Comparison of ENCODE assay signal across 8 cellular contexts in genomic region chr9:129460323-129461261, GRCh38.
DNase-seq lines count a peak whose midpoint lies in the region; ATAC-seq and TF ChIP-seq lines count a peak whose summit lies in the region.

No MANE protein-coding gene starts in this region.

- peaks cover 48% of the 10 kb centered on the region for H3K4me1 ChIP-seq in left ventricle myocardium inferior

- DNase-seq in EH (ENCODE audit: low read depth) (peak; percentile 99), HFF-Myc (ENCODE audit: extremely low read depth, low read depth) (peak; percentile 95), NCI-H1436 (lab: John Stamatoyannopoulos, UW) (peak; percentile 98), T-helper 17 cell (peak; percentile 72 to 83 (median 75)), amygdala (lab: John Stamatoyannopoulos, UW) (peak in 55 of 56 donors; percentile 48 to 98 (median 93)), left ventricle myocardium inferior (peak; percentile 97), posterior vena cava (ENCODE audit: low spot score) (peak; percentile 99), type B pancreatic cell (ENCODE audit: extremely low spot score, unreplicated experiment) (peak; percentile 94)

- H3K4me1 Mint-ChIP-seq in T-helper 17 cell (peaks cover 25% of the 10 kb centered on the region), type B pancreatic cell (ENCODE audit: unreplicated experiment) (peaks cover 25% of the 10 kb centered on the region)

- intact Hi-C loops in left ventricle myocardium inferior (cut with micrococcal nuclease) = no loop called here
- intact Hi-C loops in posterior vena cava (cut with DNase I) = no loop called here

- peak overlapping the region; percentile 99 for H3K27ac ChIP-seq in left ventricle myocardium inferior (replicated peaks)

- H3K27me3 Mint-ChIP-seq in T-helper 17 cell (no peaks in the 10 kb centered on the region), type B pancreatic cell (no peaks in the 10 kb centered on the region)

- peak; percentile 84 for ATAC-seq in T-helper 17 cell

- no peaks in the 10 kb centered on the region for H3K9me3 ChIP-seq in T-helper 17 cell (ENCODE audit: control insufficient read depth, low read length, poor library complexity, severe bottlenecking)
- H3K9me3 ChIP-seq in left ventricle myocardium inferior (replicated peaks) = no peaks in the 10 kb centered on the region

- H3K27me3 ChIP-seq in left ventricle myocardium inferior (ENCODE audit: low read depth) = no peaks in the 10 kb centered on the region

- H3K36me3 ChIP-seq in left ventricle myocardium inferior = no peaks in the 10 kb centered on the region

- peak overlapping the region; percentile 87 for H3K4me3 Mint-ChIP-seq in T-helper 17 cell
- peak overlapping the region; percentile 83 for H3K4me3 Mint-ChIP-seq in type B pancreatic cell

- peak overlapping the region; percentile 94 for H3K27ac Mint-ChIP-seq in T-helper 17 cell
- peak overlapping the region; percentile 85 for H3K27ac Mint-ChIP-seq in type B pancreatic cell

- TF ChIP-seq CTCF in HFF-Myc (IDR thresholded peaks at IDR 0.05; ENCODE audit: low read depth, low read length, missing control alignments) (no peak), left ventricle myocardium inferior (IDR thresholded peaks at IDR 0.05; ENCODE audit: borderline replicate concordance) (peak; percentile 53), type B pancreatic cell (conservative IDR thresholded peaks at IDR 0.05) (peak; percentile 14)

- H3K9me3 Mint-ChIP-seq in type B pancreatic cell = no peaks in the 10 kb centered on the region

- H3K4me3 ChIP-seq in HFF-Myc (replicated peaks; ENCODE audit: low read depth, low read length) = peak overlapping the region; percentile 39
- H3K4me3 ChIP-seq in left ventricle myocardium inferior = peak overlapping the region; percentile 66

- H3K36me3 Mint-ChIP-seq in T-helper 17 cell (ENCODE audit: low read depth) (no peaks in the 10 kb centered on the region), type B pancreatic cell (no peaks in the 10 kb centered on the region)

Comparison
In these comparisons a context has a peak if more than half of its experiments do, and no peak if none do; other contexts are left out.
1. Peak in every context shown above with its lines: DNase-seq, ATAC-seq, H3K4me3 ChIP-seq and H3K27ac ChIP-seq.